ENCODE assay signal across 8 cellular contexts in the genomic region with DNA sequence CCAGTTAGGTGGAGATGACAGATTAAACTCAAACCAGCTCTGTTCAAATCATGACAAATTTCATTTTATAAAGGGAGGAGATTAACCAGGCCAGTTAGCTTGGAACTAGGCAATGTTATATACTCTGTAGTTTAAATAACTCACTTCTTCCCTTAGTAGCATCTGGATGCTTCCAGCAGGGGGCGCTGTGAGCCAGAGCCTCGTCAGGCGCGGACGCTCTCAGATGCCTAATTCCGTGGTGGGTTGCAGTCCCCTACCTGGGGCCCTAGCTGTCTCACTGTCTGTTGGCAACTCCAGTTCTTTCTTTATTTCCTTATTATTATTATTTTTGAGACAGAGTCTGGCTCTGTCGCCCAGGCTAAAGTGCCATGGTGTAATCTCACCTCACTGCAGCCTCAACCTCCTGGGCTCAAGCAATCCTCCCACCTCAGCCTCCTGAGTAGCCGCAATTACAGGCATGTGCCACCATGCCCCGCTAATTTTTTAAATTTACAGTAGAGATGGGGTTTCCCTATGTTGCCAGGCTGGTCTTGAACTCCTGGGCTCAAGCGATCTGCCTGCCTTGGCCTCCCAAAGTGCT. TPM values are rescaled to one million over a fixed set of nuclear protein-coding genes. Genes with fewer than 3 reads are reported as not detected.
DNase-seq lines count a peak whose midpoint lies in the region; ATAC-seq and TF ChIP-seq lines count a peak whose summit lies in the region.

No MANE protein-coding gene starts in this region.

- H3K36me3 Mint-ChIP-seq in glutamatergic neuron (ENCODE audit: unreplicated experiment), result no peaks in the 10 kb centered on the region

- H3K27ac ChIP-seq in SJSA1 (no peak overlapping the region), prostate gland (no peak overlapping the region), vagina (no peak overlapping the region)

- no peaks in the 10 kb centered on the region for H3K9me3 Mint-ChIP-seq in glutamatergic neuron (ENCODE audit: unreplicated experiment)

- H3K9me3 ChIP-seq in SJSA1 (replicated peaks), result no peaks in the 10 kb centered on the region
- no peaks in the 10 kb centered on the region for H3K9me3 ChIP-seq in prostate gland
- no peaks in the 10 kb centered on the region for H3K9me3 ChIP-seq in vagina

- DNase-seq in CMK (ENCODE audit: low read depth), result peak; percentile 58
- DNase-seq in HPDE6-E6E7 (ENCODE audit: extremely low spot score), result peak; percentile 48
- peak; percentile 54 to 74 for DNase-seq in SJSA1 (ENCODE audit: low read depth in 1 of 2, low spot score in 2 of 2)
- DNase-seq in activated naive CD4-positive, alpha-beta T cell treated with Interleukin-2 at 50 U/mL for 16 hours, result peak; percentile 72
- DNase-seq in glutamatergic neuron, result peak; percentile 87
- peak; percentile 67 for DNase-seq in prostate gland (ENCODE audit: low spot score)
- no peak for DNase-seq in vagina (ENCODE audit: extremely low spot score in 2 of 2)

- H3K27me3 Mint-ChIP-seq in glutamatergic neuron (ENCODE audit: unreplicated experiment), result no peaks in the 10 kb centered on the region

- peaks cover 20% of the 10 kb centered on the region for H3K4me1 Mint-ChIP-seq in glutamatergic neuron (ENCODE audit: low read depth, unreplicated experiment)

- 37% methylated on average over 10 of the region's 10 CpGs for WGBS in prostate gland

- H3K4me3 Mint-ChIP-seq in glutamatergic neuron (ENCODE audit: unreplicated experiment), result no peak overlapping the region

- intact Hi-C loops in prostate gland (cut with DNase I) (loop anchor here (2.0 to 5.0 kb wide), 2 partner anchors 35 to 205 kb away; no protein-coding TSS in a partner anchor), vagina (cut with DNase I) (loop anchor here (5.0 kb wide), 1 partner anchor 205 kb away; no protein-coding TSS in a partner anchor)

- TF ChIP-seq POLR2A in prostate gland (IDR thresholded peaks at IDR 0.05) (no peak), vagina (IDR thresholded peaks at IDR 0.05) (no peak)

- ATAC-seq in HG03520 (IDR thresholded peaks at IDR 0.05; ENCODE audit: unreplicated experiment), result no peak

- H3K4me3 ChIP-seq in SJSA1 (no peak overlapping the region), prostate gland (no peak overlapping the region), vagina (no peak overlapping the region)

- H3K36me3 ChIP-seq in SJSA1, result no peaks in the 10 kb centered on the region
- no peaks in the 10 kb centered on the region for H3K36me3 ChIP-seq in prostate gland
- H3K36me3 ChIP-seq in vagina, result no peaks in the 10 kb centered on the region

- H3K27me3 ChIP-seq in SJSA1 (replicated peaks) (no peaks in the 10 kb centered on the region), prostate gland (replicated peaks; ENCODE audit: insufficient read depth) (no peaks in the 10 kb centered on the region), vagina (no peaks in the 10 kb centered on the region)

- TF ChIP-seq CTCF in glutamatergic neuron (IDR thresholded peaks at IDR 0.05; ENCODE audit: partially characterized antibody, unreplicated experiment), result peak; percentile 96
- TF ChIP-seq CTCF in prostate gland (IDR thresholded peaks at IDR 0.05), result peak; percentile 78 to 89 (median 84)
- peak; percentile 62 to 80 (median 76) for TF ChIP-seq CTCF in vagina (IDR thresholded peaks at IDR 0.05)

- H3K4me1 ChIP-seq in SJSA1 (replicated peaks) (no peaks in the 10 kb centered on the region), prostate gland (replicated peaks) (no peaks in the 10 kb centered on the region), vagina (no peaks in the 10 kb centered on the region)

- no peak overlapping the region for H3K27ac Mint-ChIP-seq in glutamatergic neuron (ENCODE audit: unreplicated experiment)

RNA-seq across cellular contexts. Expression of gene WFDC1, which starts 17.3 kb away (rescaled TPM):
- 125 and 143 TPM in 2 replicates for total RNA-seq in SJSA1 (2014; rRNA removed; shearing (Covaris generic))
- total RNA-seq in glutamatergic neuron (ENCODE audit: unreplicated experiment) (0.93 TPM), prostate gland (10 to 100 TPM; 60.9 to 80.8 TPM), vagina (12.0 TPM)

RNA-seq across cellular contexts. Expression of gene KCNG4, which starts 37.5 kb away (rescaled TPM):
- not detected in 2 replicates for total RNA-seq in SJSA1 (2014; rRNA removed; shearing (Covaris generic))
- total RNA-seq in glutamatergic neuron (ENCODE audit: unreplicated experiment), result not detected
- not detected for total RNA-seq in prostate gland
- not detected for total RNA-seq in vagina

Comparison
In these comparisons a context has a peak if more than half of its experiments do, and no peak if none do; other contexts are left out.
1. DNase-seq: peak in CMK (single experiment), HPDE6-E6E7 (single experiment), SJSA1 (2 of 2), activated naive CD4-positive, alpha-beta T cell treated with Interleukin-2 at 50 U/mL for 16 hours (single experiment), glutamatergic neuron (single experiment) and prostate gland (single experiment); none in vagina (0 of 2).
2. Peak in every context shown above with its lines, with median percentiles within 50 percentile points of each other: CTCF ChIP-seq.